ENCODE assay signal across 8 cellular contexts in the genomic region with DNA sequence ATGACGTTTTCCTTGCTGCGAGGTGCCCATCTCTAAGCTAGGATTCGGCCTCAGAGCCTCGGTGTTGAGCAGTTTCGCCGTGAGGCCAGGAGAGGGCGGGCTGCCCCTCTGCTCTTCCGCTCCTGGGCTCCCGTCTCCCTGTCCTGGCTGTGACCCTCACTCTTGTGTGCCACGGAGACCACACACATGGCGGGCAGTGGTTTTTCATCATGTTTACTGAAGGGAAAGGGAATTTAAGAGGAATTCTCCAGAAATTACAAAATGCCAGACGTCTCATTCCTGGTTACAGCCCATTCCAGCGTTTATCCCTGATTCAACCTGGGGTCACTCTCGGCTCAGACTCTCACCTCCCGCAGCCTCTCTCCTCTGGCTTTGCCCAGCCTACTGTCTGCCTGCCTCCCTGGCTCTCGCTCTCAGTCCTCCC.
DNase-seq lines count a peak whose midpoint lies in the region; ATAC-seq, FAIRE-seq and TF ChIP-seq lines count a peak whose summit lies in the region.

No MANE protein-coding gene starts in this region.

- in situ Hi-C loops in ACHN (cut with HindIII; ENCODE audit: low pct_ligation_motif_present, low pct_unique_long_range_greater_than_20kb, low sequenced_read_pairs), result no loop called here

- no peak for ATAC-seq in GM18517 (IDR thresholded peaks at IDR 0.05; ENCODE audit: unreplicated experiment)

- H3K79me2 ChIP-seq in astrocyte (ENCODE audit: insufficient read depth, low read length), result no peaks in the 10 kb centered on the region

- peak overlapping the region; percentile 70 for H3K4me2 ChIP-seq in astrocyte (ENCODE audit: low read length)

- H3K4me1 ChIP-seq in astrocyte (ENCODE audit: insufficient read depth, low read length) (no peaks in the 10 kb centered on the region), uterus (no peaks in the 10 kb centered on the region)

- peaks cover 13% of the 10 kb centered on the region for H3K27me3 Mint-ChIP-seq in astrocyte (ENCODE audit: low read depth, unreplicated experiment)

- peak overlapping the region; percentile 5 for H3K9ac ChIP-seq in astrocyte (ENCODE audit: low read length)

- H3K9me3 ChIP-seq in astrocyte (ENCODE audit: insufficient read depth, low read depth, low read length) (no peaks in the 10 kb centered on the region), uterus (no peaks in the 10 kb centered on the region)

- TF ChIP-seq POLR2A in uterus (IDR thresholded peaks at IDR 0.05), result no peak

- peak overlapping the region; percentile 31 for H3K27ac Mint-ChIP-seq in astrocyte (ENCODE audit: unreplicated experiment)

- TF ChIP-seq CTCF in GM12872 (IDR thresholded peaks at IDR 0.05; ENCODE audit: insufficient read depth, low read depth, low read length) (peak; percentile 55), astrocyte (IDR thresholded peaks at IDR 0.05; ENCODE audit: insufficient read depth, low read depth, low read length) (peak; percentile 76), uterus (IDR thresholded peaks at IDR 0.05) (peak in 3 of 4 experiments; percentile 13 to 28 (median 21))

- no peaks in the 10 kb centered on the region for H3K27me3 ChIP-seq in astrocyte (ENCODE audit: insufficient read depth, low read length)
- no peaks in the 10 kb centered on the region for H3K27me3 ChIP-seq in uterus

- H3K4me3 ChIP-seq in astrocyte (ENCODE audit: insufficient read depth, low read depth, low read length) (no peak overlapping the region), uterus (no peak overlapping the region)

- H3K4me1 Mint-ChIP-seq in astrocyte (ENCODE audit: low read depth, unreplicated experiment), result no peaks in the 10 kb centered on the region

- no peak overlapping the region for H3K4me3 Mint-ChIP-seq in astrocyte (ENCODE audit: unreplicated experiment)

- peak; percentile 58 for DNase-seq in ACHN
- DNase-seq in NCI-H1092 treated with DMSO at 0.1 percent for 48 hours (lab: John Stamatoyannopoulos, UW), result peak; percentile 51
- peak; percentile 74 for DNase-seq in astrocyte (ENCODE audit: low read depth)
- DNase-seq in inferior parietal cortex (ENCODE audit: extremely low spot score), result peak; percentile 4
- no peak for DNase-seq in uterus
- no peak for DNase-seq in mesenteric fat pad (ENCODE audit: low spot score)

- intact Hi-C loops in uterus (cut with DNase I; ENCODE audit: low total_unique reads), result no loop called here

- H4K20me1 ChIP-seq in astrocyte (ENCODE audit: insufficient read depth, low read length), result no peaks in the 10 kb centered on the region

- no peaks in the 10 kb centered on the region for H3K9me3 Mint-ChIP-seq in astrocyte (ENCODE audit: unreplicated experiment)

- FAIRE-seq in astrocyte (lab: Jason Lieb, UNC), result no peak

- H2AFZ ChIP-seq in astrocyte (ENCODE audit: low read depth, low read length), result peak overlapping the region; percentile 52

- H3K36me3 ChIP-seq in astrocyte (ENCODE audit: insufficient read depth, low read length) (no peaks in the 10 kb centered on the region), uterus (no peaks in the 10 kb centered on the region)

- H3K27ac ChIP-seq in astrocyte (ENCODE audit: low read depth, low read length), result no peak overlapping the region
- H3K27ac ChIP-seq in uterus, result no peak overlapping the region

- H3K36me3 Mint-ChIP-seq in astrocyte (ENCODE audit: low read depth, unreplicated experiment), result no peaks in the 10 kb centered on the region

Comparison
In these comparisons a context has a peak if more than half of its experiments do, and no peak if none do; other contexts are left out.
1. DNase-seq: peak in ACHN (single experiment), NCI-H1092 treated with DMSO at 0.1 percent for 48 hours (single experiment), astrocyte (single experiment) and inferior parietal cortex (single experiment); none in uterus (0 of 2) and mesenteric fat pad (single experiment).
2. CTCF ChIP-seq: peak in every context shown above with its lines; median percentile 76 in astrocyte; 55 in GM12872; 21 in uterus.